9 cellular contexts compared by ENCODE assay signal in the genomic region with DNA sequence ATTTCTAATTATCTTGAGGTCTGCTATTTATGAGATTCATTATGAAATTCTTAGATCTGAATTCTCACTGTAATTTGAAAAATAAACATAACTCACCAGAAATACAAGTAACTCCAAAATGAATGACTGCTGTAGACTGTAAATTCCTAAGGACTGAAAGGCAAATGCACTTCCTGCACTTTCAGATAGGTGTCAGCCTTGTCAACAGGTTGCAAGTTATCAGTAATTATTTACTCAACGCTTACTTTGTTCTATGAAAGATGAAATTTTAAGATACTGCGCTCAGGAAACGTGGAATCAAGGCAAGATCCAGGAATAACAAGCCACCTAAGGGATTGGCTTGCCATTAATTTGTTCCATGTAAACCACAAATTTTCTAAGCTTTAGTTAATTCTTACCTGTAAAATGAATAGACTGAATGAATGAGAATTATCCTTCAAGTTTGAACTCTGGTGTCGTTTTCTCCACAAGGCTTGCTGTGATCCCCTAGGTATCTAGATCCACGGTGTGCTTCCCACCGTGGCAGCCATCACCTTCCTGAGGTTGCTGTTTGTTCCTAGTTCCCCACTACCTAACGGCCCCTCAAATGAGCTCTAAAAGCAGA. TPM values are rescaled to one million over a fixed set of nuclear protein-coding genes. Genes with fewer than 3 reads are reported as not detected.
DNase-seq lines count a peak whose midpoint lies in the region; ATAC-seq and TF ChIP-seq lines count a peak whose summit lies in the region.
"Had no signal": no experiment of that assay in that cellular context is flagged by ENCODE, and none has a peak within 500 bp of the region (broad histone marks: within the 10 kb centered on the region; RNA-seq: fewer than 3 reads in every experiment).

No MANE protein-coding gene starts in this region.

- H3F3A ChIP-seq in MM.1S (ENCODE audit: insufficient read depth, low read length) = no peaks in the 10 kb centered on the region

- H3K36me3 Mint-ChIP-seq in activated CD4-positive, alpha-beta T cell treated with anti-CD3 and anti-CD28 coated beads, Interleukin-2, amount 10 ng/mL, durations not matched to agents 7 days and 5 days (ENCODE audit: low read depth) = no peaks in the 10 kb centered on the region

- H3K27ac Mint-ChIP-seq in activated CD4-positive, alpha-beta T cell treated with anti-CD3 and anti-CD28 coated beads, Interleukin-2, amount 10 ng/mL, durations not matched to agents 7 days and 5 days = no peak overlapping the region

- H3K27me3 Mint-ChIP-seq in activated CD4-positive, alpha-beta T cell treated with anti-CD3 and anti-CD28 coated beads, Interleukin-2, amount 10 ng/mL, durations not matched to agents 7 days and 5 days = no peaks in the 10 kb centered on the region

- H3K4me2 ChIP-seq in MM.1S (ENCODE audit: low read depth, low read length) (no peak overlapping the region), hepatocyte (no peak overlapping the region)

- CTCF ChIA-PET in activated CD4-positive, alpha-beta T cell treated with anti-CD3 and anti-CD28 coated beads, Interleukin-2, amount 10 ng/mL, durations not matched to agents 7 days and 5 days (lab: Charles Lee) = interaction anchor here (1.1 to 1.4 kb wide), 3 partner anchors 9 to 12 kb away, joined by 3 read pairs; no protein-coding TSS in a partner anchor

- ATAC-seq in GM19455 (IDR thresholded peaks at IDR 0.05; ENCODE audit: unreplicated experiment) = peak; percentile 75

- peak; percentile 88 for TF ChIP-seq CTCF in MM.1S (IDR thresholded peaks at IDR 0.05; ENCODE audit: low read length)
- peak; percentile 77 for TF ChIP-seq CTCF in hepatocyte (IDR thresholded peaks at IDR 0.05; ENCODE audit: poor library complexity)
- TF ChIP-seq CTCF in thyroid gland (IDR thresholded peaks at IDR 0.05) = peak; percentile 55 to 90 (median 72)

- H2AFZ ChIP-seq in MM.1S (ENCODE audit: low read length) (no peak overlapping the region), hepatocyte (no peak overlapping the region)

- H3K9me2 ChIP-seq in MM.1S (replicated peaks; ENCODE audit: insufficient read depth, low read length) = no peaks in the 10 kb centered on the region
- no peaks in the 10 kb centered on the region for H3K9me2 ChIP-seq in hepatocyte (replicated peaks; ENCODE audit: insufficient read depth)

- no peak overlapping the region for H3K4me3 Mint-ChIP-seq in activated CD4-positive, alpha-beta T cell treated with anti-CD3 and anti-CD28 coated beads, Interleukin-2, amount 10 ng/mL, durations not matched to agents 7 days and 5 days

- DNase-seq in DMS153 (lab: John Stamatoyannopoulos, UW) = peak; percentile 7
- DNase-seq in MM.1S = peak; percentile 45
- DNase-seq in activated CD4-positive, alpha-beta T cell treated with anti-CD3 and anti-CD28 coated beads, Interleukin-2, amount 10 ng/mL, durations not matched to agents 7 days and 5 days = peak; percentile 40
- peak; percentile 58 for DNase-seq in hepatocyte (ENCODE audit: low spot score)
- peak in 1 of 2 donors; percentile 11 for DNase-seq in thyroid gland
- no peak for DNase-seq in NCI-H1694 (lab: John Stamatoyannopoulos, UW)
- no peak for DNase-seq in effector CD8-positive, alpha-beta T cell (lab: John Stamatoyannopoulos, UW)

- H3K4me1 Mint-ChIP-seq in activated CD4-positive, alpha-beta T cell treated with anti-CD3 and anti-CD28 coated beads, Interleukin-2, amount 10 ng/mL, durations not matched to agents 7 days and 5 days = no peaks in the 10 kb centered on the region

- no peaks in the 10 kb centered on the region for H4K20me1 ChIP-seq in MM.1S (ENCODE audit: insufficient read depth, low read length)
- no peaks in the 10 kb centered on the region for H4K20me1 ChIP-seq in hepatocyte (ENCODE audit: insufficient read depth, poor library complexity, severe bottlenecking)

- H3K4me3 ChIP-seq in MM.1S (ENCODE audit: low read length) (no peak overlapping the region), hepatocyte (no peak overlapping the region), thyroid gland (replicated peaks in 1 of 3) (no peak overlapping the region)
- H3K4me3 ChIP-seq: skin epidermis had no signal

- H3K27ac ChIP-seq in MM.1S (ENCODE audit: low read length) = no peak overlapping the region
- no peak overlapping the region for H3K27ac ChIP-seq in hepatocyte
- H3K27ac ChIP-seq in thyroid gland = no peak overlapping the region
- H3K27ac ChIP-seq: skin epidermis had no signal

- no peak overlapping the region for H3K9ac ChIP-seq in MM.1S (ENCODE audit: low read length)

- TF ChIP-seq POLR2A in thyroid gland (IDR thresholded peaks at IDR 0.05) = no peak

- no peaks in the 10 kb centered on the region for H3K9me3 Mint-ChIP-seq in activated CD4-positive, alpha-beta T cell treated with anti-CD3 and anti-CD28 coated beads, Interleukin-2, amount 10 ng/mL, durations not matched to agents 7 days and 5 days

- H3K79me2 ChIP-seq in MM.1S (ENCODE audit: low read length) (no peaks in the 10 kb centered on the region), hepatocyte (no peaks in the 10 kb centered on the region)

- POLR2A ChIA-PET in activated CD4-positive, alpha-beta T cell treated with anti-CD3 and anti-CD28 coated beads, Interleukin-2, amount 10 ng/mL, durations not matched to agents 7 days and 5 days (lab: Charles Lee) = no interaction called here

- H3K9me3 ChIP-seq in MM.1S (replicated peaks; ENCODE audit: insufficient read depth, low read length) (no peaks in the 10 kb centered on the region), hepatocyte (ENCODE audit: low read depth) (no peaks in the 10 kb centered on the region), thyroid gland (no peaks in the 10 kb centered on the region)

- H3K36me3 ChIP-seq in MM.1S (replicated peaks; ENCODE audit: insufficient read depth, low read length) (no peaks in the 10 kb centered on the region), hepatocyte (replicated peaks; ENCODE audit: insufficient read depth, low read depth) (no peaks in the 10 kb centered on the region), thyroid gland (peaks cover 0 to 11% of the 10 kb centered on the region in 2 donors)

- intact Hi-C loops in thyroid gland (cut with DNase I) = no loop called here

- H3K27me3 ChIP-seq in MM.1S (replicated peaks; ENCODE audit: insufficient read depth, low read length) (no peaks in the 10 kb centered on the region), hepatocyte (no peaks in the 10 kb centered on the region), thyroid gland (no peaks in the 10 kb centered on the region)

- 48% methylated on average over 7 of the region's 7 CpGs for WGBS in hepatocyte (ENCODE audit: low lambda C conversion rate, missing lambda C conversion rate)
- 55 to 61% methylated on average over 7 of the region's 7 CpGs for WGBS in thyroid gland, 2 donors

- no peaks in the 10 kb centered on the region for H3K4me1 ChIP-seq in MM.1S (ENCODE audit: low read length)
- no peaks in the 10 kb centered on the region for H3K4me1 ChIP-seq in hepatocyte (ENCODE audit: insufficient read depth)
- no peaks in the 10 kb centered on the region for H3K4me1 ChIP-seq in thyroid gland

RNA-seq across cellular contexts. Expression of a gene that starts 12.6 kb away (rescaled TPM):
- total RNA-seq in activated CD4-positive, alpha-beta T cell treated with anti-CD3 and anti-CD28 coated beads, Interleukin-2, amount 10 ng/mL, durations not matched to agents 7 days and 5 days = 1 to 10 TPM; 8.2 to 9.6 TPM
- total RNA-seq in hepatocyte (47.1 and 50.8 TPM in 2 replicates), thyroid gland (10 to 100 TPM; 31.7 to 34.8 (median 33.2) TPM)
- polyA plus RNA-seq in hepatocyte = 35.8 and 40.6 TPM in 2 replicates

RNA-seq across cellular contexts. Expression of a gene that starts 27.9 kb away (rescaled TPM):
- under 1 TPM; 0.31 to 0.35 TPM for total RNA-seq in activated CD4-positive, alpha-beta T cell treated with anti-CD3 and anti-CD28 coated beads, Interleukin-2, amount 10 ng/mL, durations not matched to agents 7 days and 5 days
- 0.88 and 6.0 TPM in 2 replicates for total RNA-seq in hepatocyte
- polyA plus RNA-seq in hepatocyte = 2.9 and 5.5 TPM in 2 replicates
- total RNA-seq in thyroid gland = 10 to 100 TPM in 2 of 4 donors, 1 to 10 TPM in 2; 8.4 to 17.2 (median 9.9) TPM

RNA-seq across cellular contexts. Expression of a gene that starts 45.1 kb away (rescaled TPM):
- 10 to 100 TPM; 56.4 to 60.6 TPM for total RNA-seq in activated CD4-positive, alpha-beta T cell treated with anti-CD3 and anti-CD28 coated beads, Interleukin-2, amount 10 ng/mL, durations not matched to agents 7 days and 5 days
- 45.0 and 51.5 TPM in 2 replicates for total RNA-seq in hepatocyte
- polyA plus RNA-seq in hepatocyte = 63.2 and 65.8 TPM in 2 replicates
- total RNA-seq in thyroid gland = 10 to 100 TPM; 38.6 to 52.1 (median 42.3) TPM

RNA-seq across cellular contexts. Expression of a gene that starts 45.4 kb away (rescaled TPM):
- 10 to 100 TPM; 40.4 to 43.3 TPM for total RNA-seq in activated CD4-positive, alpha-beta T cell treated with anti-CD3 and anti-CD28 coated beads, Interleukin-2, amount 10 ng/mL, durations not matched to agents 7 days and 5 days
- 52.9 and 55.7 TPM in 2 replicates for total RNA-seq in hepatocyte
- polyA plus RNA-seq in hepatocyte = 73.1 and 80.4 TPM in 2 replicates
- total RNA-seq in thyroid gland = 10 to 100 TPM; 54.4 to 74.3 (median 69.6) TPM

Comparison
In these comparisons a context has a peak if more than half of its experiments do, and no peak if none do; other contexts are left out.
1. DNase-seq: peak in DMS153 (single experiment), MM.1S (single experiment), activated CD4-positive, alpha-beta T cell treated with anti-CD3 and anti-CD28 coated beads, Interleukin-2, amount 10 ng/mL, durations not matched to agents 7 days and 5 days (single experiment) and hepatocyte (single experiment); none in NCI-H1694 (single experiment) and effector CD8-positive, alpha-beta T cell (single experiment).
2. Peak in every context shown above with its lines, with median percentiles within 50 percentile points of each other: CTCF ChIP-seq.